Comparison of ENCODE assay signal across 13 cellular contexts in genomic region chr7:41810258-41810576, GRCh38.
A peak's percentile ranks its signal among the peaks of the same experiment; 100 is the strongest.
DNase-seq lines count a peak whose midpoint lies in the region; ATAC-seq and TF ChIP-seq lines count a peak whose summit lies in the region.
"Had no signal": no experiment of that assay in that cellular context is flagged by ENCODE, and none has a peak within 500 bp of the region (broad histone marks: within the 10 kb centered on the region; RNA-seq: fewer than 3 reads in every experiment).

No MANE protein-coding gene starts in this region.

- no peaks in the 10 kb centered on the region for H3K79me2 ChIP-seq in GM23338 (replicated peaks; ENCODE audit: insufficient read depth)

- no peak overlapping the region for H3K4me3 Mint-ChIP-seq in GM23338

- no peak overlapping the region for H2AFZ ChIP-seq in GM23338

- H3K27ac Mint-ChIP-seq in GM23338: no peak overlapping the region

- DNase-seq in lower lobe of right lung (peak; percentile 73), DMS79 (lab: John Stamatoyannopoulos, UW) (no peak), NAMALWA (ENCODE audit: low spot score) (no peak), mucosa of gallbladder (ENCODE audit: low spot score) (no peak), GM23338 (ENCODE audit: low spot score) (no peak)
- DNase-seq: aorta, midbrain, NCI-H748 treated with DMSO at 0.1 percent for 48 hours, uterus had no signal

- H3K27ac ChIP-seq in lower lobe of right lung (peak overlapping the region; percentile 49), GM23338 (ENCODE audit: low read depth) (no peak overlapping the region)
- H3K27ac ChIP-seq: right atrium auricular region, uterus had no signal

- no peaks in the 10 kb centered on the region for H3K4me1 ChIP-seq in lower lobe of right lung
- peaks cover 14% of the 10 kb centered on the region for H3K4me1 ChIP-seq in GM23338 (ENCODE audit: insufficient read depth)
- H3K4me1 ChIP-seq: right atrium auricular region, uterus had no signal

- H3F3A ChIP-seq in GM23338 (replicated peaks; ENCODE audit: low read depth): no peaks in the 10 kb centered on the region

- peaks cover 22% of the 10 kb centered on the region for H3K9me3 Mint-ChIP-seq in GM23338

- peaks cover 42% of the 10 kb centered on the region for H3K4me1 Mint-ChIP-seq in GM23338

- H4K20me1 ChIP-seq in GM23338 (replicated peaks; ENCODE audit: insufficient read depth): no peaks in the 10 kb centered on the region

- peaks cover 24% of the 10 kb centered on the region for H3K36me3 Mint-ChIP-seq in GM23338 (ENCODE audit: low read depth)

- H3K36me3 ChIP-seq in lower lobe of right lung (no peaks in the 10 kb centered on the region), GM23338 (ENCODE audit: insufficient read depth) (0 out of 2 replicates have a peak, but pooled peaks cover 6% of the 10 kb centered on the region)
- H3K36me3 ChIP-seq: right atrium auricular region, uterus had no signal

- no peaks in the 10 kb centered on the region for H3K9me3 ChIP-seq in lower lobe of right lung
- H3K9me3 ChIP-seq: right atrium auricular region, uterus had no signal

- no peak overlapping the region for H3K4me2 ChIP-seq in GM23338

- ATAC-seq in GM18867 (IDR thresholded peaks at IDR 0.05; ENCODE audit: unreplicated experiment) (peak; percentile 96), GM21529 (IDR thresholded peaks at IDR 0.05; ENCODE audit: unreplicated experiment) (peak; percentile 92), HG03097 (IDR thresholded peaks at IDR 0.05; ENCODE audit: low FRiP score, unreplicated experiment) (peak; percentile 56), lower lobe of right lung (peak; percentile 80 to 92), GM23338 (no peak)

- H3K9me2 ChIP-seq in GM23338 (ENCODE audit: insufficient read depth): no peaks in the 10 kb centered on the region

- intact Hi-C loops in lower lobe of right lung (cut with DNase I): no loop called here

- no peak for TF ChIP-seq CTCF in lower lobe of right lung (IDR thresholded peaks at IDR 0.05)
- no peak for TF ChIP-seq CTCF in GM23338 (conservative IDR thresholded peaks at IDR 0.05; ENCODE audit: low read depth in 2 of 2)

- peaks cover 2% of the 10 kb centered on the region for H3K27me3 Mint-ChIP-seq in GM23338 (ENCODE audit: insufficient read depth, low read depth, poor library complexity)

- no peaks in the 10 kb centered on the region for H3K27me3 ChIP-seq in lower lobe of right lung (ENCODE audit: low read depth)
- no peaks in the 10 kb centered on the region for H3K27me3 ChIP-seq in GM23338 (ENCODE audit: insufficient read depth)
- H3K27me3 ChIP-seq: right atrium auricular region, uterus had no signal

- H3K4me3 ChIP-seq in lower lobe of right lung (no peak overlapping the region), GM23338 (no peak overlapping the region)
- H3K4me3 ChIP-seq: right atrium auricular region, uterus had no signal

TF ChIP-seq in GM23338, 12 proteins besides CTCF, POLR2A, EP300 and RAD21 (continues in another document):
- TF ChIP-seq NANOG (IDR thresholded peaks at IDR 0.05; ENCODE audit: borderline replicate concordance) (no peak), EZH2phosphoT487 (IDR thresholded peaks at IDR 0.05; ENCODE audit: unreplicated experiment) (no peak), JUNB (IDR thresholded peaks at IDR 0.05; ENCODE audit: unreplicated experiment) (no peak), EZH2 (IDR thresholded peaks at IDR 0.05; ENCODE audit: low read depth, unreplicated experiment) (no peak), ZNF331 (CRISPR knock-in tag; IDR thresholded peaks at IDR 0.05; ENCODE audit: low read depth) (no peak), ETS1 (IDR thresholded peaks at IDR 0.05) (no peak), CREB1 (CRISPR knock-in tag; IDR thresholded peaks at IDR 0.05; ENCODE audit: low read depth) (no peak), ZNF462 (CRISPR knock-in tag; IDR thresholded peaks at IDR 0.05) (no peak), ZNF114 (CRISPR knock-in tag; IDR thresholded peaks at IDR 0.05) (no peak), POLR2AphosphoS5 (IDR thresholded peaks at IDR 0.05; ENCODE audit: low read depth) (no peak)
